Comparison of ENCODE assay signal across 11 cellular contexts in the genomic region with DNA sequence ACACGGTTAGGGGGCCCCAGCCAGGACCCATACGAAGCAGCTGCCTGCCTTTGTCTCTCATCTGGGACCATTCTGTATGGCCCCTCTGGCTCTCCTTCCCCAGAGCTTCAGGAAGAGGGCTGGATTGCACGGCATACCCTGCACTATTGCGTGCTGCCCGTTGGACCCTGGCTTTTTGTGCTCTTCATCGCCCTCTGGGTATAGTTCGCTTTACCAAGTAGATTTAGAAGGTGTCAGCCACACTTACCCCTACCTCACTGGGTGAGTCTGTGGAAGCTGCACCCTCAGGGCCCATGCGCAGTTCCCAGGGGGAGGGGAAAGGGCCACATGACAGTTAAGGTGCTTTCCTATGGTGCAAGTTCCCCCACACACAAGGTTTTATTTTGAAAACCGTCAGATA. TPM values are rescaled to one million over a fixed set of nuclear protein-coding genes. Genes with fewer than 3 reads are reported as not detected.
A peak's percentile ranks its signal among the peaks of the same experiment; 100 is the strongest.
DNase-seq lines count a peak whose midpoint lies in the region; ATAC-seq and TF ChIP-seq lines count a peak whose summit lies in the region.
"Had no signal": no experiment of that assay in that cellular context is flagged by ENCODE, and none has a peak within 500 bp of the region (broad histone marks: within the 10 kb centered on the region; RNA-seq: fewer than 3 reads in every experiment).

No MANE protein-coding gene starts in this region.

- CTCF ChIA-PET in WTC11 (lab: Charles Lee) = interaction anchor here (0.6 to 3.3 kb wide), 10 partner anchors 9 to 350 kb away, joined by 3 to 28 read pairs (median 4); partner anchors contain the start of gene CSRP1
- CTCF ChIA-PET in naive thymus-derived CD4-positive, alpha-beta T cell (lab: Charles Lee) = no interaction called here

- no peak for TF ChIP-seq CTCF in GM10266 (IDR thresholded peaks at IDR 0.05; ENCODE audit: control insufficient read depth, insufficient read depth, low read depth, missing control alignments)
- TF ChIP-seq CTCF in NB4 (IDR thresholded peaks at IDR 0.05; ENCODE audit: low read depth, low read length) = peak; percentile 25
- no peak for TF ChIP-seq CTCF in WTC11 (IDR thresholded peaks at IDR 0.05)
- no peak for TF ChIP-seq CTCF in vagina (IDR thresholded peaks at IDR 0.05)

- no peaks in the 10 kb centered on the region for H3K9me3 ChIP-seq in naive thymus-derived CD4-positive, alpha-beta T cell (ENCODE audit: control insufficient read depth in 2 of 3, low read length in 3 of 3)
- no peaks in the 10 kb centered on the region for H3K9me3 ChIP-seq in vagina

- no peaks in the 10 kb centered on the region for H3K36me3 Mint-ChIP-seq in WTC11
- H3K36me3 Mint-ChIP-seq in naive thymus-derived CD4-positive, alpha-beta T cell = peaks cover 0 to 20% (median 3%) of the 10 kb centered on the region in 5 donors

- H3K27ac Mint-ChIP-seq in WTC11 = 0 out of 2 replicates have a peak overlapping the region, but pooled peaks have one; percentile 85
- H3K27ac Mint-ChIP-seq in naive thymus-derived CD4-positive, alpha-beta T cell = no peak overlapping the region
- H3K27ac Mint-ChIP-seq: activated T-helper 17 cell treated with anti-CD3 and anti-CD28 coated beads, Interleukin-2, amount 50 U/mL, for 72 hours had no signal

- ATAC-seq in WTC11 (peak; percentile 95), GM18868 (IDR thresholded peaks at IDR 0.05; ENCODE audit: unreplicated experiment) (no peak)
- peak; percentile 38 for ATAC-seq in naive thymus-derived CD4-positive, alpha-beta T cell
- ATAC-seq: activated T-helper 17 cell treated with anti-CD3 and anti-CD28 coated beads, Interleukin-2, amount 50 U/mL, for 72 hours had no signal

- no peak overlapping the region for H3K27ac ChIP-seq in naive thymus-derived CD4-positive, alpha-beta T cell (ENCODE audit: low read depth, low read length)
- no peak overlapping the region for H3K27ac ChIP-seq in vagina
- H3K27ac ChIP-seq: skin epidermis had no signal

- TF ChIP-seq POLR2A in NB4 (IDR thresholded peaks at IDR 0.05; ENCODE audit: extremely low read depth, insufficient read length) (no peak), vagina (IDR thresholded peaks at IDR 0.05) (no peak)

- no peaks in the 10 kb centered on the region for H3K36me3 ChIP-seq in naive thymus-derived CD4-positive, alpha-beta T cell (ENCODE audit: control insufficient read depth in 2 of 3, insufficient read depth in 3 of 3, low read length in 3 of 3)
- H3K36me3 ChIP-seq in vagina = no peaks in the 10 kb centered on the region

- POLR2A ChIA-PET in WTC11 (lab: Charles Lee) = no interaction called here
- POLR2A ChIA-PET in naive thymus-derived CD4-positive, alpha-beta T cell (lab: Charles Lee) = no interaction called here

- H3K27me3 ChIP-seq in naive thymus-derived CD4-positive, alpha-beta T cell (ENCODE audit: control insufficient read depth in 2 of 2, insufficient read depth in 2 of 2, low read length in 2 of 2) = peaks cover 0 to under 1% of the 10 kb centered on the region in 2 donors
- no peaks in the 10 kb centered on the region for H3K27me3 ChIP-seq in vagina

- peaks cover 19% of the 10 kb centered on the region for H3K4me1 Mint-ChIP-seq in WTC11
- peaks cover 0 to 4% (median 0%) of the 10 kb centered on the region in 7 donors for H3K4me1 Mint-ChIP-seq in naive thymus-derived CD4-positive, alpha-beta T cell
- H3K4me1 Mint-ChIP-seq: activated T-helper 17 cell treated with anti-CD3 and anti-CD28 coated beads, Interleukin-2, amount 50 U/mL, for 72 hours had no signal

- H3K9me3 Mint-ChIP-seq in WTC11 = no peaks in the 10 kb centered on the region
- H3K9me3 Mint-ChIP-seq in naive thymus-derived CD4-positive, alpha-beta T cell = peaks cover 0 to 4% (median 0%) of the 10 kb centered on the region in 11 donors
- H3K9me3 Mint-ChIP-seq: activated T-helper 17 cell treated with anti-CD3 and anti-CD28 coated beads, Interleukin-2, amount 50 U/mL, for 72 hours had no signal

- DNase-seq in GM10266 (ENCODE audit: extremely low spot score) (peak; percentile 38), NB4 (ENCODE audit: low read depth) (peak; percentile 34), WTC11 (ENCODE audit: low spot score) (no peak), vagina (ENCODE audit: extremely low spot score in 2 of 2) (no peak), T-helper 9 cell (no peak)
- DNase-seq in naive thymus-derived CD4-positive, alpha-beta T cell = no peak
- DNase-seq: GM23248, Right ventricle myocardium superior had no signal

- no peak overlapping the region for H3K4me3 Mint-ChIP-seq in WTC11
- no peak overlapping the region for H3K4me3 Mint-ChIP-seq in naive thymus-derived CD4-positive, alpha-beta T cell
- H3K4me3 Mint-ChIP-seq: activated T-helper 17 cell treated with anti-CD3 and anti-CD28 coated beads, Interleukin-2, amount 50 U/mL, for 72 hours had no signal

- no peak overlapping the region for H3K4me3 ChIP-seq in NB4 (ENCODE audit: low read depth, low read length)
- H3K4me3 ChIP-seq in naive thymus-derived CD4-positive, alpha-beta T cell (ENCODE audit: low read length) = no peak overlapping the region
- H3K4me3 ChIP-seq in vagina = no peak overlapping the region
- H3K4me3 ChIP-seq: GM23248, skin epidermis had no signal

- H3K27me3 Mint-ChIP-seq in WTC11 (ENCODE audit: low read depth) = peaks cover 17% of the 10 kb centered on the region
- H3K27me3 Mint-ChIP-seq in naive thymus-derived CD4-positive, alpha-beta T cell = peaks cover 11 to 44% (median 18%) of the 10 kb centered on the region in 5 donors

- H3K4me1 ChIP-seq in naive thymus-derived CD4-positive, alpha-beta T cell (ENCODE audit: control insufficient read depth in 2 of 2, insufficient read depth in 2 of 2, low read length in 2 of 2) = no peaks in the 10 kb centered on the region
- peaks cover 35% of the 10 kb centered on the region for H3K4me1 ChIP-seq in vagina

- intact Hi-C loops in naive thymus-derived CD4-positive, alpha-beta T cell (cut with micrococcal nuclease) = no loop called here
- intact Hi-C loops in vagina (cut with DNase I) = no loop called here

TF ChIP-seq in WTC11, 78 proteins besides CTCF, POLR2A, EP300 and RAD21 (continues in another document):
- no peak for TF ChIP-seq NFE2L1 (CRISPR knock-in tag; IDR thresholded peaks at IDR 0.05)
- no peak for TF ChIP-seq ZNF532 (CRISPR knock-in tag; IDR thresholded peaks at IDR 0.05; ENCODE audit: borderline replicate concordance)
- TF ChIP-seq ZNF396 (CRISPR knock-in tag; IDR thresholded peaks at IDR 0.05; ENCODE audit: borderline replicate concordance) = no peak
- TF ChIP-seq, protein P1, sequence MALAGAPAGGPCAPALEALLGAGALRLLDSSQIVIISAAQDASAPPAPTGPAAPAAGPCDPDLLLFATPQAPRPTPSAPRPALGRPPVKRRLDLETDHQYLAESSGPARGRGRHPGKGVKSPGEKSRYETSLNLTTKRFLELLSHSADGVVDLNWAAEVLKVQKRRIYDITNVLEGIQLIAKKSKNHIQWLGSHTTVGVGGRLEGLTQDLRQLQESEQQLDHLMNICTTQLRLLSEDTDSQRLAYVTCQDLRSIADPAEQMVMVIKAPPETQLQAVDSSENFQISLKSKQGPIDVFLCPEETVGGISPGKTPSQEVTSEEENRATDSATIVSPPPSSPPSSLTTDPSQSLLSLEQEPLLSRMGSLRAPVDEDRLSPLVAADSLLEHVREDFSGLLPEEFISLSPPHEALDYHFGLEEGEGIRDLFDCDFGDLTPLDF (CRISPR knock-in tag; IDR thresholded peaks at IDR 0.05) = no peak
- TF ChIP-seq FOXJ3 (CRISPR knock-in tag; IDR thresholded peaks at IDR 0.05; ENCODE audit: borderline replicate concordance) = no peak
- TF ChIP-seq NR1H2 (CRISPR knock-in tag; IDR thresholded peaks at IDR 0.05) = no peak
- TF ChIP-seq SMAD3 (CRISPR knock-in tag; IDR thresholded peaks at IDR 0.05; ENCODE audit: borderline replicate concordance) = no peak
- no peak for TF ChIP-seq ATF1 (CRISPR knock-in tag; IDR thresholded peaks at IDR 0.05)

RNA-seq across cellular contexts. Expression of gene NAV1, which starts 7.2 kb away (rescaled TPM):
- total RNA-seq in WTC11 (2021) (41.0 to 51.0 TPM (median 46.2 TPM) in 3 replicates), vagina (45.9 TPM)
- total RNA-seq in naive thymus-derived CD4-positive, alpha-beta T cell = 10 to 100 TPM in 1 of 5 experiments, 1 to 10 TPM in 4; 2.3 to 10.8 (median 4.4) TPM
- polyA plus RNA-seq in naive thymus-derived CD4-positive, alpha-beta T cell = under 1 TPM; 0.18 to 0.91 TPM

RNA-seq across cellular contexts. Expression of gene CSRP1, which starts 39.2 kb away (rescaled TPM):
- total RNA-seq in WTC11 (2021) (10.7 to 15.4 TPM (median 14.3 TPM) in 3 replicates), vagina (729 TPM)
- total RNA-seq in naive thymus-derived CD4-positive, alpha-beta T cell = 10 to 100 TPM; 24.2 to 83.1 (median 37.7) TPM
- 10 to 100 TPM; 43.6 to 52.0 TPM for polyA plus RNA-seq in naive thymus-derived CD4-positive, alpha-beta T cell

Comparison
In these comparisons a context has a peak if more than half of its experiments do, and no peak if none do; other contexts are left out.
1. DNase-seq: peak in GM10266 (single experiment) and NB4 (single experiment); none in WTC11 (single experiment), naive thymus-derived CD4-positive, alpha-beta T cell (0 of 9), vagina (0 of 2) and T-helper 9 cell (single experiment).